ENCODE assay signal across 28 cellular contexts in the genomic region with DNA sequence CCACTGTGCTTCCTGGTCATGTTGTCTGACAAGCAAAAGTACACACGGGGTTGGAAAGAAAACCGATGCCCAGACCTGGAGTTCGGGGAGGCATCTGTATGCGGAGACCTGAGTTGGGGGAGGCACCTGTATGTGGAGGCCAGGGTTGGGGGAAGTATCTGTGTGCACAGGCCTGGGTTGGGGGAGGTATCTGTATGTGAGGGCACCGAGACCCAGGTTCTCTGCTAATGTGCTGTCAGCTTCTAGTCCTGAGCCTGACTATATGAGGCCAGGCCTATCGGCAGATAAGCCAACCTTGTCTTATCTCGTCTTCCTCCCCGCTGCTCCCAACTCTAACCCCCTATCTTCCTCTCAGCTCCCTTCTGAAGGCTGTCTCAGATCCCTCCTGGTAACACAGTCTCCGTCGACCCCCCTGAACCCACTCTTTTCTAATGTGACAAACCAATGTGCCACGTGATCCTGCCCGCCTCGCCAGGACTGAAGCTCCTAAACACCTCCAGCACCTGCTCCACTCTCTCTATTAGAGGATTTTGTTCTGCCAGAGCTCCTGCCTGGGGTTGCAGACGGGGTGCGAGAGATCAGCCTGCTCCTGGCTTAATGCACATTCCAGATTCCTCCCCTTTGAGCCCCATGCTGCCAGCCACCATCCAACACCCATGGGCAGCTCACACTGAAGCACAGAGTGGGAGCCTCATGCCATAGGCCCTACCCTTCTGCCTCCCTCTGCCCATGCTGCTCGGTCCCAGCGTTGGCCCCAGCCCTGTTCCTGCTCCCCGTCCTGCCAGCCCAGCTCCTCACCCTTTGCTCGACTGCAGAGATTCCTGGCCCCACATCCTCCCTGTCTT.
"Had no signal": no experiment of that assay in that cellular context is flagged by ENCODE, and none has a peak within 500 bp of the region (broad histone marks: within the 10 kb centered on the region; RNA-seq: fewer than 3 reads in every experiment).

No MANE protein-coding gene starts in this region.

- H3K4me1 ChIP-seq: lower lobe of right lung, parathyroid adenoma, upper lobe of right lung, uterus had no signal

- ATAC-seq: esophagus mucosa; heart right ventricle; left ventricle myocardium superior; lower lobe of right lung; naive thymus-derived CD8-positive, alpha-beta T cell; sciatic nerve; stimulated activated naive B cell treated with anti-CD40 and anti-IgM and Interleukin-4, amounts not matched to agents 10 μg/mL and 1 μg/mL and 100 μg/mL, for 72 hours; upper lobe of right lung had no signal

- H3K36me3 Mint-ChIP-seq: immature natural killer cell; naive thymus-derived CD8-positive, alpha-beta T cell; stimulated activated naive B cell treated with anti-CD40 and anti-IgM and Interleukin-4, amounts not matched to agents 10 μg/mL and 1 μg/mL and 100 μg/mL, for 72 hours had no signal

- H3K9me3 Mint-ChIP-seq: immature natural killer cell; naive thymus-derived CD8-positive, alpha-beta T cell; stimulated activated naive B cell treated with anti-CD40 and anti-IgM and Interleukin-4, amounts not matched to agents 10 μg/mL and 1 μg/mL and 100 μg/mL, for 72 hours; stimulated activated naive CD8-positive, alpha-beta T cell treated with anti-CD3 and anti-CD28 coated beads, Interleukin-15, Interleukin-2, amounts not matched to agents 100 ng/mL and 50 ng/mL, for 24 hours had no signal

- H3K4me3 ChIP-seq: dorsolateral prefrontal cortex, heart right ventricle, lower lobe of right lung, thoracic aorta, tibial nerve, upper lobe of right lung, uterus had no signal

- H3K4me1 Mint-ChIP-seq: naive thymus-derived CD8-positive, alpha-beta T cell had no signal

- H3K4me3 Mint-ChIP-seq: endodermal cell; immature natural killer cell; naive thymus-derived CD8-positive, alpha-beta T cell; stimulated activated naive B cell treated with anti-CD40 and anti-IgM and Interleukin-4, amounts not matched to agents 10 μg/mL and 1 μg/mL and 100 μg/mL, for 72 hours; stimulated activated naive CD8-positive, alpha-beta T cell treated with anti-CD3 and anti-CD28 coated beads, Interleukin-15, Interleukin-2, amounts not matched to agents 100 ng/mL and 50 ng/mL, for 24 hours had no signal

- H3K27ac Mint-ChIP-seq: endodermal cell; immature natural killer cell; progenitor cell of endocrine pancreas; stimulated activated naive B cell treated with anti-CD40 and anti-IgM and Interleukin-4, amounts not matched to agents 10 μg/mL and 1 μg/mL and 100 μg/mL, for 72 hours; stimulated activated naive CD8-positive, alpha-beta T cell treated with anti-CD3 and anti-CD28 coated beads, Interleukin-15, Interleukin-2, amounts not matched to agents 100 ng/mL and 50 ng/mL, for 24 hours had no signal

- H3K27me3 ChIP-seq: upper lobe of right lung, uterus had no signal

- H3K36me3 ChIP-seq: heart right ventricle, lower lobe of right lung, thoracic aorta, tibial nerve, upper lobe of right lung, uterus had no signal

- DNase-seq: central memory CD4-positive, alpha-beta T cell; dorsolateral prefrontal cortex; effector CD8-positive, alpha-beta T cell; endodermal cell; foreskin melanocyte; glutamatergic neuron; heart right ventricle; hippocampal formation; immature natural killer cell; islet precursor cell; kidney glomerular epithelial cell; left ventricle myocardium superior; lower lobe of right lung; naive thymus-derived CD8-positive, alpha-beta T cell; occipital lobe; stimulated activated CD4-positive, alpha-beta T cell treated with anti-CD3 and anti-CD28 coated beads, Interleukin-2, amount 100 ng/mL, for 24 hours; stimulated activated CD4-positive, alpha-beta T cell treated with anti-CD3 and anti-CD28 coated beads, Interleukin-4, amount 100 ng/mL, for 24 hours; stimulated activated naive B cell treated with anti-CD40 and anti-IgM and Interleukin-4, amounts not matched to agents 10 μg/mL and 1 μg/mL and 100 μg/mL, for 72 hours; upper lobe of right lung; uterus had no signal

- H3K9me3 ChIP-seq: heart right ventricle, lower lobe of right lung, thoracic aorta, tibial nerve, upper lobe of right lung, uterus had no signal

- H3K27ac ChIP-seq: epithelial cell of prostate, heart right ventricle, lower lobe of right lung, parathyroid adenoma, thoracic aorta, tibial nerve, upper lobe of right lung, uterus had no signal
